19 cellular contexts compared by ENCODE assay signal in the genomic region with DNA sequence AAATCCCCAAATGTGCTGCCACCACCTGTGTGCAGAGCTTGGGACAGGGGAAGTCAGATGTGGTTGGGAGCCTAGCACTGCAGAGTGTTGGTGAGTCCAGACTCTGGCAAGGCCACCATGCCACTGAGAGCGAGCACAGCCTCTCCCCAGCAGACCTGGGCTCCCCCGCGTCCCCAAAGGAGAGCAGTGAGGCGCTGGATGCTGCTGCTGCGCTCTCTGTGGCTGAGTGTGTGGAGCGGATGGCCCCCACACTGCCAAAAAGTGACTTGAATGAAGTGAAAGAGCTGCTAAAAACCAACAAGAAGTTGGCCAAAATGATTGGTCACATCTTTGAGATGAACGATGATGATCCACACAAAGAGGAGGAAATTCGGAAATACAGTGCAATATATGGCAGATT. TPM values are rescaled to one million over a fixed set of nuclear protein-coding genes. Genes with fewer than 3 reads are reported as not detected.
DNase-seq lines count a peak whose midpoint lies in the region; ATAC-seq and TF ChIP-seq lines count a peak whose summit lies in the region.
"Had no signal": no experiment of that assay in that cellular context is flagged by ENCODE, and none has a peak within 500 bp of the region (broad histone marks: within the 10 kb centered on the region; RNA-seq: fewer than 3 reads in every experiment).

No MANE protein-coding gene starts in this region.

- H3K79me2 ChIP-seq in Loucy (ENCODE audit: insufficient read depth, low read length) = peaks cover 99% of the 10 kb centered on the region

- no peak overlapping the region for H2AFZ ChIP-seq in Loucy (ENCODE audit: low read length)

- ATAC-seq in central memory CD8-positive, alpha-beta T cell (replicated peaks; ENCODE audit: extremely low read depth, poor library complexity, severe bottlenecking) = peak; percentile 26
- ATAC-seq in GM18498 (IDR thresholded peaks at IDR 0.05; ENCODE audit: unreplicated experiment) (no peak), GM18505 (IDR thresholded peaks at IDR 0.05; ENCODE audit: unreplicated experiment) (no peak)
- ATAC-seq: SK-N-SH treated with all-trans-retinoic acid at 6 μM for 48 hours had no signal

- peaks cover 0 to 17% of the 10 kb centered on the region in 2 donors for H3K4me1 ChIP-seq in breast epithelium
- H3K4me1 ChIP-seq in Loucy (ENCODE audit: insufficient read depth, low read length, poor library complexity, severe bottlenecking) = peaks cover 81% of the 10 kb centered on the region

- H3K4me2 ChIP-seq in Loucy (ENCODE audit: low read depth, low read length, poor library complexity, severe bottlenecking) = peak overlapping the region; percentile 61

- no peaks in the 10 kb centered on the region for H3K9me2 ChIP-seq in Loucy (replicated peaks; ENCODE audit: low read depth, low read length)

- no peaks in the 10 kb centered on the region for H3K9me3 Mint-ChIP-seq in MCF 10A (ENCODE audit: unreplicated experiment)
- no peaks in the 10 kb centered on the region for H3K9me3 Mint-ChIP-seq in central memory CD8-positive, alpha-beta T cell
- H3K9me3 Mint-ChIP-seq: CD8-positive, alpha-beta memory T cell had no signal

- H3F3A ChIP-seq in Loucy (ENCODE audit: low read depth) = no peaks in the 10 kb centered on the region

- H3K27ac ChIP-seq in breast epithelium = no peak overlapping the region

- no peaks in the 10 kb centered on the region for H3K27me3 ChIP-seq in breast epithelium
- no peaks in the 10 kb centered on the region for H3K27me3 ChIP-seq in Loucy (ENCODE audit: insufficient read depth, low read length, poor library complexity, severe bottlenecking)
- H3K27me3 ChIP-seq: BE2C had no signal

- peak overlapping the region; percentile 23 for H3K27ac Mint-ChIP-seq in MCF 10A (ENCODE audit: low read depth, unreplicated experiment)
- no peak overlapping the region for H3K27ac Mint-ChIP-seq in central memory CD8-positive, alpha-beta T cell (ENCODE audit: low read depth)

- H4K20me1 ChIP-seq in Loucy (ENCODE audit: insufficient read depth, low read length, poor library complexity, severe bottlenecking) = peaks cover 39% of the 10 kb centered on the region

- POLR2A ChIA-PET in MCF 10A (lab: Yijun Ruan, JAX) = interaction anchor here (1.2 to 9.1 kb wide), 3 partner anchors 6 to 112 kb away, joined by 4 to 160 read pairs (median 6); no protein-coding TSS in a partner anchor

- DNase-seq in MCF 10A (ENCODE audit: unreplicated experiment) (no peak), breast epithelium (ENCODE audit: low spot score in 2 of 2) (no peak), NCI-H128 (lab: John Stamatoyannopoulos, UW; ENCODE audit: unreplicated experiment) (no peak)
- no peak for DNase-seq in central memory CD8-positive, alpha-beta T cell (ENCODE audit: low spot score in 2 of 2)
- DNase-seq: BE2C; CD8-positive, alpha-beta memory T cell; DMS53; GOT3; NCI-H1105 treated with DMSO at 0.1 percent for 48 hours; NCI-H187; NCI-H2227 treated with DMSO at 0.1 percent for 48 hours; NCI-H510A treated with DMSO at 0.1 percent for 48 hours; NCI-H82; RPMI8226; SIG-M5 had no signal

- peak overlapping the region; percentile 6 for H3K9ac ChIP-seq in Loucy (ENCODE audit: low read depth, low read length, poor library complexity, severe bottlenecking)

- TF ChIP-seq CTCF in MCF 10A (IDR thresholded peaks at IDR 0.05; ENCODE audit: unreplicated experiment) = no peak
- TF ChIP-seq CTCF in breast epithelium (IDR thresholded peaks at IDR 0.05) = no peak
- no peak for TF ChIP-seq CTCF in Loucy (conservative IDR thresholded peaks at IDR 0.05; ENCODE audit: low read length)

- H3K4me1 Mint-ChIP-seq in MCF 10A (ENCODE audit: insufficient read depth, unreplicated experiment) = peaks cover 49% of the 10 kb centered on the region
- peaks cover 52% of the 10 kb centered on the region for H3K4me1 Mint-ChIP-seq in central memory CD8-positive, alpha-beta T cell

- intact Hi-C loops in MCF 10A (cut with micrococcal nuclease) = no loop called here
- intact Hi-C loops in breast epithelium (cut with DNase I; ENCODE audit: low total_unique reads) = loop anchor here (5.0 kb wide), 1 partner anchor 127 kb away; a partner anchor contains a TSS

- no peaks in the 10 kb centered on the region for H3K36me3 ChIP-seq in breast epithelium
- H3K36me3 ChIP-seq in Loucy (ENCODE audit: insufficient read depth, low read length) = peaks cover 13% of the 10 kb centered on the region; the same call in 1 of the 2 replicates
- H3K36me3 ChIP-seq: BE2C had no signal

- no peak overlapping the region for H3K4me3 Mint-ChIP-seq in MCF 10A (ENCODE audit: unreplicated experiment)
- H3K4me3 Mint-ChIP-seq in central memory CD8-positive, alpha-beta T cell = peak overlapping the region; percentile 64

- CTCF ChIA-PET in MCF 10A (lab: Yijun Ruan, JAX) = no interaction called here

- no peaks in the 10 kb centered on the region for H3K27me3 Mint-ChIP-seq in MCF 10A (ENCODE audit: insufficient read depth, unreplicated experiment)
- H3K27me3 Mint-ChIP-seq in central memory CD8-positive, alpha-beta T cell = no peaks in the 10 kb centered on the region

- H3K4me3 ChIP-seq in breast epithelium = no peak overlapping the region
- peak overlapping the region; percentile 16 for H3K4me3 ChIP-seq in Loucy (ENCODE audit: low read length, poor library complexity, severe bottlenecking)

- peaks cover 28% of the 10 kb centered on the region for H3K36me3 Mint-ChIP-seq in MCF 10A (ENCODE audit: insufficient read depth, unreplicated experiment)
- H3K36me3 Mint-ChIP-seq in central memory CD8-positive, alpha-beta T cell (ENCODE audit: insufficient read depth) = peaks cover 1% of the 10 kb centered on the region

- TF ChIP-seq POLR2A in breast epithelium (IDR thresholded peaks at IDR 0.05) (no peak), GM18505 (IDR thresholded peaks at IDR 0.05; ENCODE audit: borderline replicate concordance, extremely low read depth, insufficient read depth, insufficient read length) (no peak)

- H3K9me3 ChIP-seq in breast epithelium (no peaks in the 10 kb centered on the region), Loucy (ENCODE audit: insufficient read depth, low read depth, low read length) (no peaks in the 10 kb centered on the region)
- H3K9me3 ChIP-seq: BE2C had no signal

- BruUV-seq in MCF 10A (replicated peaks; lab: Mats Ljungman, UMichigan) = TSS peak; percentile 24

RNA-seq across cellular contexts. Expression of a gene that starts 10.7 kb away (rescaled TPM):
- 40.3 and 48.5 TPM in 2 replicates for total RNA-seq in MCF 10A (2022)
- 10 to 100 TPM; 40.2 to 76.2 (median 71.8) TPM for total RNA-seq in breast epithelium
